ENCODE assay signal across 19 cellular contexts in the genomic region with DNA sequence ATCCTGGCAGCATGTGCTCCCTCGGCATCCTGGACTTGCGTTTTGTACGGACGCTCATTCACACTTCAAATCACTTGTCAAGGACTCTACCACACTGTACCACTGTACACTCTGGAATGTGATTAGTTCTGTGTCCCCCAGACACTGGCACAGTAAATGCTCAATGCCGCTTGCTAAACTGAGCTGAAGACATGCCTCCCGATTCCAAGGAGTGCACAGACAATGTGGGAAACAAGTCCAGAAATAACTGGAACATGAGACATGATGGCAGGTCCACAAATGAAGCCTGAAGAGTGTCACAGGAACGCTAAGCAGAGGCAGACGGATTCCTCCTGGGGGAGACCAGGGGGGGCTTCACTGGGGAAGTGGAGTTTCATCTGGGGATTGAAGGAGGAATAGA. TPM values are rescaled to one million over a fixed set of nuclear protein-coding genes. Genes with fewer than 3 reads are reported as not detected.
DNase-seq lines count a peak whose midpoint lies in the region; TF ChIP-seq lines count a peak whose summit lies in the region.
"Had no signal": no experiment of that assay in that cellular context is flagged by ENCODE, and none has a peak within 500 bp of the region (broad histone marks: within the 10 kb centered on the region; RNA-seq: fewer than 3 reads in every experiment).

No MANE protein-coding gene starts in this region.

- H3K36me3 ChIP-seq in mammary epithelial cell (ENCODE audit: insufficient read depth, low read length) (peaks cover 3% of the 10 kb centered on the region), brain microvascular endothelial cell (replicated peaks) (peaks cover 36% of the 10 kb centered on the region)

- no peaks in the 10 kb centered on the region for H4K20me1 ChIP-seq in mammary epithelial cell (ENCODE audit: insufficient read depth, low read length)

- TF ChIP-seq CTCF in MCF 10A (IDR thresholded peaks at IDR 0.05; ENCODE audit: unreplicated experiment) (no peak), mammary epithelial cell (conservative IDR thresholded peaks at IDR 0.05 in 1 of 2, IDR thresholded peaks at IDR 0.05 in 1 of 2; ENCODE audit: extremely low read depth in 1 of 2, insufficient read depth in 1 of 2, low read depth in 1 of 2, low read length in 2 of 2) (no peak), brain (conservative IDR thresholded peaks at IDR 0.05) (no peak), neural crest cell (conservative IDR thresholded peaks at IDR 0.05) (no peak), type B pancreatic cell (conservative IDR thresholded peaks at IDR 0.05) (no peak), brain microvascular endothelial cell (IDR thresholded peaks at IDR 0.05; ENCODE audit: low read depth, low read length, missing control alignments) (no peak)

- H3K4me2 ChIP-seq in mammary epithelial cell (ENCODE audit: insufficient read depth, low read depth, low read length): no peak overlapping the region
- H3K4me2 ChIP-seq: PC-9 had no signal

- H3K36me3 Mint-ChIP-seq in MCF 10A (ENCODE audit: insufficient read depth, unreplicated experiment) (peaks cover 39% of the 10 kb centered on the region), brain (peaks cover 57% of the 10 kb centered on the region), neural crest cell (ENCODE audit: low read depth) (peaks cover 21% of the 10 kb centered on the region), type B pancreatic cell (peaks cover 31% of the 10 kb centered on the region)

- H3K9ac ChIP-seq in mammary epithelial cell (ENCODE audit: insufficient read depth, low read length): no peak overlapping the region

- H3K4me3 ChIP-seq in mammary epithelial cell (replicated peaks in 1 of 3; ENCODE audit: insufficient read depth in 1 of 3, low read depth in 2 of 3, low read length in 3 of 3) (no peak overlapping the region), brain microvascular endothelial cell (ENCODE audit: low read depth, low read length) (no peak overlapping the region)
- H3K4me3 ChIP-seq: PC-9 had no signal

- no peaks in the 10 kb centered on the region for H3K9me3 Mint-ChIP-seq in MCF 10A (ENCODE audit: unreplicated experiment)
- no peaks in the 10 kb centered on the region for H3K9me3 Mint-ChIP-seq in brain
- no peaks in the 10 kb centered on the region for H3K9me3 Mint-ChIP-seq in neural crest cell
- no peaks in the 10 kb centered on the region for H3K9me3 Mint-ChIP-seq in type B pancreatic cell
- H3K9me3 Mint-ChIP-seq: endodermal cell had no signal

- no peak overlapping the region for H3K27ac ChIP-seq in mammary epithelial cell (ENCODE audit: insufficient read depth, low read depth, low read length)
- H3K27ac ChIP-seq in brain microvascular endothelial cell: no peak overlapping the region
- H3K27ac ChIP-seq: PC-9 had no signal

- CTCF ChIA-PET in MCF 10A (lab: Yijun Ruan, JAX): interaction anchor here (0.9 kb wide), 1 partner anchor 168 kb away, joined by 4 read pairs; no protein-coding TSS in a partner anchor
- CTCF ChIA-PET in mammary epithelial cell (lab: Charles Lee; ENCODE audit: low non-redundant PET): no interaction called here

- no peak overlapping the region for H2AFZ ChIP-seq in mammary epithelial cell (ENCODE audit: low read depth, low read length)
- H2AFZ ChIP-seq: PC-9 had no signal

- BruUV-seq in MCF 10A (replicated peaks; lab: Mats Ljungman, UMichigan): no TSS peak
- no TSS peak for BruUV-seq in mammary epithelial cell (replicated peaks; lab: Mats Ljungman, UMichigan)

- H3K27me3 Mint-ChIP-seq in MCF 10A (ENCODE audit: insufficient read depth, unreplicated experiment) (no peaks in the 10 kb centered on the region), brain (no peaks in the 10 kb centered on the region), neural crest cell (ENCODE audit: low read depth) (no peaks in the 10 kb centered on the region), type B pancreatic cell (no peaks in the 10 kb centered on the region)

- peaks cover 27% of the 10 kb centered on the region for H3K4me1 ChIP-seq in mammary epithelial cell (ENCODE audit: insufficient read depth, low read length)

- no peaks in the 10 kb centered on the region for H3K79me2 ChIP-seq in mammary epithelial cell (ENCODE audit: insufficient read depth, low read length)

- no peak overlapping the region for H3K4me3 Mint-ChIP-seq in MCF 10A (ENCODE audit: unreplicated experiment)
- no peak overlapping the region for H3K4me3 Mint-ChIP-seq in brain
- no peak overlapping the region for H3K4me3 Mint-ChIP-seq in neural crest cell
- H3K4me3 Mint-ChIP-seq in type B pancreatic cell: no peak overlapping the region
- H3K4me3 Mint-ChIP-seq: endodermal cell had no signal

- H3K27ac Mint-ChIP-seq in MCF 10A (ENCODE audit: low read depth, unreplicated experiment) (peak overlapping the region; percentile 43), brain (peak overlapping the region in 3 of 5 experiments; percentile 10 to 91 (median 88)), neural crest cell (ENCODE audit: unreplicated experiment) (peak overlapping the region; percentile 27), type B pancreatic cell (peak overlapping the region; percentile 6)
- H3K27ac Mint-ChIP-seq: endodermal cell had no signal

- WGBS in mammary epithelial cell (ENCODE audit: low coverage, missing lambda C conversion rate): 100% methylated on average over 4 of the region's 8 CpGs

- in situ Hi-C loops in mammary epithelial cell (cut with MboI; ENCODE audit: low sequenced_read_pairs in 2 of 2) (no loop called here), brain microvascular endothelial cell (cut with HindIII; ENCODE audit: low pct_ligation_motif_present, low sequenced_read_pairs) (no loop called here)

- H3K4me1 Mint-ChIP-seq in MCF 10A (ENCODE audit: insufficient read depth, unreplicated experiment) (peaks cover 19% of the 10 kb centered on the region), brain (peaks cover 37% of the 10 kb centered on the region), neural crest cell (peaks cover 14% of the 10 kb centered on the region), type B pancreatic cell (ENCODE audit: unreplicated experiment) (peaks cover 46% of the 10 kb centered on the region)

- dilution Hi-C loops in mammary epithelial cell (cut with HindIII; ENCODE audit: low sequenced_read_pairs): no loop called here

- intact Hi-C loops in MCF 10A (cut with micrococcal nuclease) (no loop called here), mammary epithelial cell (cut with micrococcal nuclease) (no loop called here), posterior cingulate gyrus (cut with DNase I) (no loop called here)

- no peak for DNase-seq in MCF 10A (ENCODE audit: unreplicated experiment)
- no peak for DNase-seq in mammary epithelial cell
- DNase-seq in neural crest cell (ENCODE audit: low read depth, low spot score): no peak
- no peak for DNase-seq in type B pancreatic cell (ENCODE audit: extremely low spot score, unreplicated experiment)
- no peak for DNase-seq in NCI-H2196 (lab: John Stamatoyannopoulos, UW; ENCODE audit: unreplicated experiment)
- DNase-seq in posterior cingulate gyrus: no peak
- DNase-seq in brain microvascular endothelial cell: no peak
- DNase-seq: activated CD4-positive, alpha-beta T cell treated with anti-CD3 and anti-CD28 coated beads for 4 hours; activated CD8-positive, alpha-beta memory T cell treated with anti-CD3 and anti-CD28 coated beads, Interleukin-2, amount 50 U/mL, for 48 hours; activated effector memory CD4-positive, alpha-beta T cell treated with anti-CD3 and anti-CD28 coated beads, Interleukin-2, amount 50 U/mL, for 16 hours; amniotic stem cell; DMS153; endodermal cell; GF-D8; kidney; NCI-H1105; PC-9; stimulated activated CD4-positive, alpha-beta T cell treated with anti-CD3 and anti-CD28 coated beads, Interleukin-2, amount 100 ng/mL, for 48 hours had no signal

- POLR2A ChIA-PET in MCF 10A (lab: Yijun Ruan, JAX): no interaction called here

- no peaks in the 10 kb centered on the region for H3K9me3 ChIP-seq in mammary epithelial cell (replicated peaks; ENCODE audit: insufficient read depth, low read length)

- no peaks in the 10 kb centered on the region for H3K27me3 ChIP-seq in mammary epithelial cell (ENCODE audit: insufficient read depth, low read length)
- H3K27me3 ChIP-seq in brain microvascular endothelial cell (replicated peaks): no peaks in the 10 kb centered on the region

RNA-seq across cellular contexts. Expression of a gene that starts 22.1 kb away (rescaled TPM):
- total RNA-seq in MCF 10A (2022): 0.59 and 1.0 TPM in 2 replicates
- 1 to 10 TPM in 1 of 2 donors, under 1 TPM in 1; 0.67 to 1.3 TPM for total RNA-seq in mammary epithelial cell
- polyA plus RNA-seq in mammary epithelial cell: 0.20 TPM
- not detected for polyA minus RNA-seq in mammary epithelial cell
- 2.6 TPM for polyA plus RNA-seq in brain (ENCODE audit: insufficient read depth, low read depth, low replicate concordance)
- total RNA-seq in neural crest cell: 0.37 and 0.82 TPM in 2 replicates
- total RNA-seq in type B pancreatic cell (ENCODE audit: low replicate concordance): 3.4 and 21.6 TPM in 2 replicates

RNA-seq across cellular contexts. Expression of a gene that starts 35.2 kb away (rescaled TPM):
- 28.8 and 33.5 TPM in 2 replicates for total RNA-seq in MCF 10A (2022)
- total RNA-seq in mammary epithelial cell: 10 to 100 TPM; 44.1 to 65.7 TPM
- 68.4 TPM for polyA plus RNA-seq in mammary epithelial cell
- 28.3 TPM for polyA minus RNA-seq in mammary epithelial cell
- polyA plus RNA-seq in brain (ENCODE audit: insufficient read depth, low read depth, low replicate concordance): 28.7 TPM
- 25.6 and 29.8 TPM in 2 replicates for total RNA-seq in neural crest cell
- 27.8 and 42.7 TPM in 2 replicates for total RNA-seq in type B pancreatic cell (ENCODE audit: low replicate concordance)

RNA-seq across cellular contexts. Expression of a gene that starts 47.1 kb away (rescaled TPM):
- total RNA-seq in MCF 10A (2022): 29.7 and 45.2 TPM in 2 replicates
- 10 to 100 TPM; 29.0 to 36.2 TPM for total RNA-seq in mammary epithelial cell
- 27.4 TPM for polyA plus RNA-seq in mammary epithelial cell
- polyA minus RNA-seq in mammary epithelial cell: 64.4 TPM
- 18.6 TPM for polyA plus RNA-seq in brain (ENCODE audit: insufficient read depth, low read depth, low replicate concordance)
- 29.7 and 35.1 TPM in 2 replicates for total RNA-seq in neural crest cell
- 41.5 and 57.1 TPM in 2 replicates for total RNA-seq in type B pancreatic cell (ENCODE audit: low replicate concordance)

RNA-seq across cellular contexts. Expression of a gene that starts 51.9 kb away (rescaled TPM):
- 2.9 and 3.6 TPM in 2 replicates for total RNA-seq in MCF 10A (2022)
- 1 to 10 TPM in 1 of 2 donors, under 1 TPM in 1; under 0.01 to 5.7 TPM for total RNA-seq in mammary epithelial cell
- polyA plus RNA-seq in mammary epithelial cell: 2.5 TPM
- polyA minus RNA-seq in mammary epithelial cell: 1.6 TPM
- polyA plus RNA-seq in brain (ENCODE audit: insufficient read depth, low read depth, low replicate concordance): 4.3 TPM
- 0.36 and 0.47 TPM in 2 replicates for total RNA-seq in neural crest cell
- total RNA-seq in type B pancreatic cell (ENCODE audit: low replicate concordance): 1.7 and 1.9 TPM in 2 replicates

Comparison
In these comparisons a context has a peak if more than half of its experiments do, and no peak if none do; other contexts are left out.
1. H3K27ac Mint-ChIP-seq: peak in every context shown above with its lines; median percentile 88 in brain; 43 in MCF 10A; 27 in neural crest cell; 6 in type B pancreatic cell.